Comparison of ENCODE assay signal across 1 cellular context in the genomic region with DNA sequence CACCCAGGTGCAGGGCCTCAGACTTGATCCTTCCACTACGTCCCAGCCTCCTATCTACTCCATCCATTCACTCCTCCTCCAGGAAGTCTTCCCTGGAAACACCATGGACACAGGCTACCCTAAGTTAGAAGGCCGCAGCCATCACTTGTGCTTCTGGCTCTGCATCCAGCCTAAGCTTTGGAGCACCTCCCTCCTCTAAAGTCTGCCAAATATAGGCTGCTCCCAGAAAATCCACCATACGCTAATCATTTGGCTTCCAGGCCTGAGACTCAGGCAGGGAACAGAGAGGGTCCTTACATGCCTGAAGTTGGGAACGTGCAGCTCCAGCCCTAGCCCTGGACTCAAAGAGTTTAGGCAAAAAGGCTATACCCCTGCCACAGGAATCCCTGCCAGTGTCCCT.
TF ChIP-seq lines count a peak whose summit lies in the region.

No MANE protein-coding gene starts in this region.

TF ChIP-seq in neural cell, 6 proteins besides CTCF, POLR2A, EP300 and RAD21 (continued from another document):
- TF ChIP-seq, protein P1, sequence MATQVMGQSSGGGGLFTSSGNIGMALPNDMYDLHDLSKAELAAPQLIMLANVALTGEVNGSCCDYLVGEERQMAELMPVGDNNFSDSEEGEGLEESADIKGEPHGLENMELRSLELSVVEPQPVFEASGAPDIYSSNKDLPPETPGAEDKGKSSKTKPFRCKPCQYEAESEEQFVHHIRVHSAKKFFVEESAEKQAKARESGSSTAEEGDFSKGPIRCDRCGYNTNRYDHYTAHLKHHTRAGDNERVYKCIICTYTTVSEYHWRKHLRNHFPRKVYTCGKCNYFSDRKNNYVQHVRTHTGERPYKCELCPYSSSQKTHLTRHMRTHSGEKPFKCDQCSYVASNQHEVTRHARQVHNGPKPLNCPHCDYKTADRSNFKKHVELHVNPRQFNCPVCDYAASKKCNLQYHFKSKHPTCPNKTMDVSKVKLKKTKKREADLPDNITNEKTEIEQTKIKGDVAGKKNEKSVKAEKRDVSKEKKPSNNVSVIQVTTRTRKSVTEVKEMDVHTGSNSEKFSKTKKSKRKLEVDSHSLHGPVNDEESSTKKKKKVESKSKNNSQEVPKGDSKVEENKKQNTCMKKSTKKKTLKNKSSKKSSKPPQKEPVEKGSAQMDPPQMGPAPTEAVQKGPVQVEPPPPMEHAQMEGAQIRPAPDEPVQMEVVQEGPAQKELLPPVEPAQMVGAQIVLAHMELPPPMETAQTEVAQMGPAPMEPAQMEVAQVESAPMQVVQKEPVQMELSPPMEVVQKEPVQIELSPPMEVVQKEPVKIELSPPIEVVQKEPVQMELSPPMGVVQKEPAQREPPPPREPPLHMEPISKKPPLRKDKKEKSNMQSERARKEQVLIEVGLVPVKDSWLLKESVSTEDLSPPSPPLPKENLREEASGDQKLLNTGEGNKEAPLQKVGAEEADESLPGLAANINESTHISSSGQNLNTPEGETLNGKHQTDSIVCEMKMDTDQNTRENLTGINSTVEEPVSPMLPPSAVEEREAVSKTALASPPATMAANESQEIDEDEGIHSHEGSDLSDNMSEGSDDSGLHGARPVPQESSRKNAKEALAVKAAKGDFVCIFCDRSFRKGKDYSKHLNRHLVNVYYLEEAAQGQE (IDR thresholded peaks at IDR 0.05; ENCODE audit: borderline replicate concordance) = no peak
- no peak for TF ChIP-seq TAF1 (IDR thresholded peaks at IDR 0.05; ENCODE audit: low read depth)
